8 cellular contexts compared by ENCODE assay signal in genomic region chr5:115379622-115380344, GRCh38.
DNase-seq lines count a peak whose midpoint lies in the region; ATAC-seq lines count a peak whose summit lies in the region.

No MANE protein-coding gene starts in this region.

- peak; percentile 27 for DNase-seq in NCI-H1417 treated with DMSO at 0.1 percent for 48 hours (lab: John Stamatoyannopoulos, UW)
- peak; percentile 68 for DNase-seq in glomerular visceral epithelial cell (ENCODE audit: extremely low spot score)
- no peak for DNase-seq in left cardiac atrium
- DNase-seq in iPS-NIHi7 (ENCODE audit: extremely low spot score) = no peak
- DNase-seq in activated CD4-positive, alpha-beta T cell treated with anti-CD3 and anti-CD28 coated beads, Interleukin-2, amount 50 U/mL, for 1 hour = no peak

- ATAC-seq in GM18511 (IDR thresholded peaks at IDR 0.05; ENCODE audit: unreplicated experiment) (peak; percentile 79), GM21786 (IDR thresholded peaks at IDR 0.05; ENCODE audit: unreplicated experiment) (peak; percentile 43), GM18873 (IDR thresholded peaks at IDR 0.05; ENCODE audit: low FRiP score, unreplicated experiment) (no peak), left cardiac atrium (no peak)

- intact Hi-C loops in left cardiac atrium (cut with DNase I) = loop anchor here (5.0 kb wide), 3 partner anchors 43 to 198 kb away; partner anchors contain the start of gene FEM1C (in 1 of the 2)

Comparison
In these comparisons a context has a peak if more than half of its experiments do, and no peak if none do; other contexts are left out.
1. ATAC-seq: peak in GM18511 (single experiment) and GM21786 (single experiment); none in GM18873 (single experiment) and left cardiac atrium (0 of 2).
2. DNase-seq: peak in NCI-H1417 treated with DMSO at 0.1 percent for 48 hours (single experiment) and glomerular visceral epithelial cell (single experiment); none in left cardiac atrium (single experiment), iPS-NIHi7 (single experiment) and activated CD4-positive, alpha-beta T cell treated with anti-CD3 and anti-CD28 coated beads, Interleukin-2, amount 50 U/mL, for 1 hour (single experiment).